2 cellular contexts compared by ENCODE assay signal in the genomic region with DNA sequence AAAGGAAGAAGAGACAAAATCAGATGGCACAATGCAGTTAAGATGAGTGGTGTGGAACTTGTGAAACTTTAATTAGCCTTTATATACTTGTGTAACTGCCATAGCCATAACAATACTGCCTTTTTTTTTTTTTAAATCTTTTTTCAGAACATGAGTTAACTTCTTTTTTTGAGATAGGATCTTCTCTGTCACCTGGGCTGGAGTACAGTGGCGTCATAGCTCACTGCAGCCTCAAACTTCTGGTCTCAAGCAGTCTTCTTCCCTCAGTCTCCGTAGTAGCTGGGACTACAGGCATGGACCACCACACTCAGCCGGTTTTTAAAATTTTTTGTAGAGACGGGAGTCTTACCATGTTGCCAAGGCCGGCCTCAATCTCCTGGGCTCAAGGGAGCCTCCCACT.
TF ChIP-seq lines count a peak whose summit lies in the region.

No MANE protein-coding gene starts in this region.

TF ChIP-seq in HEK293, 187 proteins besides CTCF, POLR2A, EP300 and RAD21:
- TF ChIP-seq REST (tag by site-specific recombination; IDR thresholded peaks at IDR 0.05) (no peak), MYNN (tag by site-specific recombination; IDR thresholded peaks at IDR 0.05; ENCODE audit: borderline replicate concordance) (no peak), SETDB1 (IDR thresholded peaks at IDR 0.05; ENCODE audit: insufficient read length, low read length) (no peak), ZNF350 (tag by site-specific recombination; IDR thresholded peaks at IDR 0.05) (no peak), ZNF362 (tag by site-specific recombination; IDR thresholded peaks at IDR 0.05) (0 out of 2 replicates have a peak, but pooled peaks have one; percentile 19)

TF ChIP-seq in GM12878, 131 proteins besides CTCF, POLR2A, EP300 and RAD21:
- no peak for TF ChIP-seq KDM1A (IDR thresholded peaks at IDR 0.05; ENCODE audit: borderline replicate concordance)
- TF ChIP-seq ZNF207 (IDR thresholded peaks at IDR 0.05; ENCODE audit: borderline replicate concordance) = no peak
- TF ChIP-seq SMARCA5 (IDR thresholded peaks at IDR 0.05) = no peak
- no peak for TF ChIP-seq TARDBP (IDR thresholded peaks at IDR 0.05; ENCODE audit: borderline replicate concordance)
- no peak for TF ChIP-seq SREBF2 (IDR thresholded peaks at IDR 0.05; ENCODE audit: low read length)
- no peak for TF ChIP-seq POLR2AphosphoS2 (IDR thresholded peaks at IDR 0.05; ENCODE audit: low read depth, low read length)
